In genomic region chr19:37905936-37906867, GRCh38 we compare ENCODE assay signal across 8 cellular contexts. TPM values are rescaled to one million over a fixed set of nuclear protein-coding genes. Genes with fewer than 3 reads are reported as not detected.
DNase-seq lines count a peak whose midpoint lies in the region; ATAC-seq, FAIRE-seq and TF ChIP-seq lines count a peak whose summit lies in the region.

WDR87 (minus strand) TSS chr19:37906594; CDS start chr19:37898239, 8,355 bp downstream.

- H3K27me3 ChIP-seq in esophagus squamous epithelium (no peaks in the 10 kb centered on the region), neural cell (ENCODE audit: insufficient read depth, low read depth, low read length) (no peaks in the 10 kb centered on the region)

- no peak for TF ChIP-seq POLR2A in esophagus squamous epithelium (IDR thresholded peaks at IDR 0.05)

- H3K9me3 ChIP-seq in esophagus squamous epithelium (no peaks in the 10 kb centered on the region), neural cell (ENCODE audit: low read length) (no peaks in the 10 kb centered on the region)

- H3K4me1 ChIP-seq in esophagus squamous epithelium: peaks cover 6 to 33% (median 14%) of the 10 kb centered on the region in 3 donors

- H3K4me3 ChIP-seq in GM12865 (ENCODE audit: low read depth, low read length): peak within 1 kb of the TSS; percentile 90
- H3K4me3 ChIP-seq in esophagus squamous epithelium: peak within 1 kb of the TSS; percentile 85 to 98 (median 93)
- peak within 1 kb of the TSS; percentile 92 for H3K4me3 ChIP-seq in neural cell (ENCODE audit: low read length)

- ATAC-seq in HG03025 (IDR thresholded peaks at IDR 0.05; ENCODE audit: low FRiP score, unreplicated experiment): peak; percentile 20

- peak within 1 kb of the TSS; percentile 94 for H3K9ac ChIP-seq in neural cell (ENCODE audit: low read length)

- TF ChIP-seq EP300 in neural cell (conservative IDR thresholded peaks at IDR 0.05; ENCODE audit: poor library complexity, severe bottlenecking): peak; percentile 65

- no peaks in the 10 kb centered on the region for H3K9me2 ChIP-seq in neural cell (ENCODE audit: insufficient read depth, low read length)

- 12 to 13% methylated on average over 29 to 31 of the region's 63 CpGs for WGBS in esophagus squamous epithelium, 2 donors

- peaks cover 34% of the 10 kb centered on the region for H3K4me1 Mint-ChIP-seq in type B pancreatic cell (ENCODE audit: unreplicated experiment)

- H3F3A ChIP-seq in neural cell (ENCODE audit: insufficient read depth, low read length, poor library complexity, severe bottlenecking): no peaks in the 10 kb centered on the region

- peak within 1 kb of the TSS; percentile 95 for H3K4me3 Mint-ChIP-seq in type B pancreatic cell

- H3K27ac Mint-ChIP-seq in type B pancreatic cell: peak within 1 kb of the TSS; percentile 94

- H3K27ac ChIP-seq in esophagus squamous epithelium: peak within 1 kb of the TSS; percentile 75 to 84 (median 80)
- peak within 1 kb of the TSS; percentile 97 for H3K27ac ChIP-seq in neural cell (ENCODE audit: low read length)

- H3K9me3 Mint-ChIP-seq in type B pancreatic cell: no peaks in the 10 kb centered on the region

- H3K27me3 Mint-ChIP-seq in type B pancreatic cell: no peaks in the 10 kb centered on the region

- TF ChIP-seq CTCF in GM12865 (IDR thresholded peaks at IDR 0.05; ENCODE audit: insufficient read depth, low read depth, low read length, missing control alignments) (no peak), esophagus squamous epithelium (IDR thresholded peaks at IDR 0.05) (no peak), neural cell (IDR thresholded peaks at IDR 0.05; ENCODE audit: poor library complexity, severe bottlenecking) (no peak), type B pancreatic cell (conservative IDR thresholded peaks at IDR 0.05) (no peak)

- no peaks in the 10 kb centered on the region for H4K20me1 ChIP-seq in neural cell (ENCODE audit: insufficient read depth)

- TF ChIP-seq RAD21 in neural cell (conservative IDR thresholded peaks at IDR 0.05): no peak

- peak; percentile 76 for DNase-seq in GM12865 (ENCODE audit: low read depth)
- DNase-seq in NCI-H748 treated with DMSO at 0.1 percent for 48 hours (lab: John Stamatoyannopoulos, UW): peak; percentile 80
- DNase-seq in activated T-cell treated with anti-CD3 and anti-CD28 coated beads for 48 hours (ENCODE audit: low read depth): peak; percentile 12
- DNase-seq in esophagus squamous epithelium (lab: John Stamatoyannopoulos, UW): no peak
- DNase-seq in type B pancreatic cell (ENCODE audit: extremely low spot score, unreplicated experiment): peak; percentile 87
- no peak for DNase-seq in RCC 7860 (ENCODE audit: low spot score)

- no peaks in the 10 kb centered on the region for H3K36me3 ChIP-seq in esophagus squamous epithelium
- no peaks in the 10 kb centered on the region for H3K36me3 ChIP-seq in neural cell (ENCODE audit: insufficient read depth, low read length)

- peaks cover 12% of the 10 kb centered on the region for H3K79me2 ChIP-seq in neural cell (replicated peaks; ENCODE audit: insufficient read depth, low read length)

- H2AFZ ChIP-seq in neural cell (ENCODE audit: low read depth, low read length): peak within 1 kb of the TSS; percentile 80

- FAIRE-seq in RCC 7860 (lab: Jason Lieb, UNC): no peak

- H3K4me2 ChIP-seq in neural cell (ENCODE audit: low read length): peak within 1 kb of the TSS; percentile 71

- intact Hi-C loops in esophagus squamous epithelium (cut with DNase I): loop anchor here (5.0 kb wide), 1 partner anchor 186 kb away; no protein-coding TSS in a partner anchor

- no peaks in the 10 kb centered on the region for H3K36me3 Mint-ChIP-seq in type B pancreatic cell

TF ChIP-seq in neural cell, 6 proteins besides CTCF, POLR2A, EP300 and RAD21:
- TF ChIP-seq SMC3 (conservative IDR thresholded peaks at IDR 0.05; ENCODE audit: poor library complexity) (peak; percentile 10), EZH2 (IDR thresholded peaks at IDR 0.05; ENCODE audit: borderline replicate concordance, insufficient read depth, low read length, poor library complexity, severe bottlenecking) (no peak)
TF ChIP-seq in neural cell: peak in this region for 1.

RNA-seq across cellular contexts. Expression of gene WDR87, which starts in this region (rescaled TPM):
- total RNA-seq in esophagus squamous epithelium (not detected), type B pancreatic cell (ENCODE audit: low replicate concordance) (not detected in 2 replicates)
- not detected in 2 replicates for polyA plus RNA-seq in neural cell
- polyA minus RNA-seq in neural cell: not detected in 2 replicates

Comparison
In these comparisons a context has a peak if more than half of its experiments do, and no peak if none do; other contexts are left out.
1. Peak in DNase-seq in type B pancreatic cell; RNA of the gene not detected or under 1 TPM.
2. DNase-seq: peak in GM12865 (single experiment), NCI-H748 treated with DMSO at 0.1 percent for 48 hours (single experiment) and activated T-cell treated with anti-CD3 and anti-CD28 coated beads for 48 hours (single experiment); none in esophagus squamous epithelium (single experiment) and RCC 7860 (single experiment).
3. Peak in every context shown above with its lines, with median percentiles within 50 percentile points of each other: H3K4me3 ChIP-seq.